In the genomic region with DNA sequence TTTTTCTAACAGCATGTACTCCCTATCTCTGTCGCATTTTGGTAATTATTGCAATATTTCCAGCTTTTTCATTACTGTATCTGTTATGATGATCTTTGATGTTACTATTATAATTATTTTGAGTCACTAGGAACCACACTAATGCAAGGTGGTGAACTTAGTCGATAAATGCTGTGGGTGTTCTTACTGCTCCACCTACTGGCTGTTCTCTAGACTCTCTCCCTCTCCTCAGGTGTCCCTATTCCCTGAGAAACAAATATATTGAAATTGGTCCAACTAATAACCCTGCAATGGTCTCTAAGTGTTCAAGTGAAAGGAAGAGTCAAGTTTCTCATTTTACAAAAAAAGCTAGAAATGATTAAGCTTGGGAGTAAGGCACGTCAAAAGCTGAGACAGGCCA, we compare ENCODE assay signal across 7 cellular contexts. TPM values are rescaled to one million over a fixed set of nuclear protein-coding genes. Genes with fewer than 3 reads are reported as not detected.
A peak's percentile ranks its signal among the peaks of the same experiment; 100 is the strongest.
DNase-seq lines count a peak whose midpoint lies in the region; ATAC-seq and TF ChIP-seq lines count a peak whose summit lies in the region.

No MANE protein-coding gene starts in this region.

- H3K27me3 Mint-ChIP-seq in CD4-positive, alpha-beta memory T cell = no peaks in the 10 kb centered on the region

- H4K20me1 ChIP-seq in SK-N-SH (ENCODE audit: insufficient read depth) = no peaks in the 10 kb centered on the region; the same call in 1 of the 2 replicates

- H3K4me3 Mint-ChIP-seq in CD4-positive, alpha-beta memory T cell = no peak overlapping the region

- POLR2A ChIA-PET in SK-N-SH (lab: Yijun Ruan, JAX) = interaction anchor here (2.0 kb wide), 1 partner anchor 11 kb away, joined by 9 read pairs; the partner anchor contains the start of gene ARL14EP
- POLR2A ChIA-PET in CD4-positive, alpha-beta memory T cell (lab: Charles Lee; ENCODE audit: partially characterized antibody) = interaction anchor here (2.4 kb wide), 1 partner anchor 10 kb away, joined by 11 read pairs; the partner anchor contains the start of gene ARL14EP

- no peak for DNase-seq in GM13976 (ENCODE audit: low spot score)
- DNase-seq in SK-N-SH = peak; percentile 9
- DNase-seq in iPS-NIHi7 (ENCODE audit: extremely low spot score) = peak; percentile 25
- DNase-seq in CD4-positive, alpha-beta memory T cell = no peak
- DNase-seq in NCI-H1417 treated with DMSO at 0.1 percent for 48 hours (lab: John Stamatoyannopoulos, UW) = no peak
- DNase-seq in inferior parietal cortex (ENCODE audit: extremely low spot score) = no peak

- in situ Hi-C loops in GM13976 (cut with MboI; ENCODE audit: low sequenced_read_pairs, unreplicated experiment) = no loop called here

- H3K9me2 ChIP-seq in SK-N-SH = no peaks in the 10 kb centered on the region

- H3K27me3 ChIP-seq in SK-N-SH (ENCODE audit: insufficient read depth) = no peaks in the 10 kb centered on the region
- no peaks in the 10 kb centered on the region for H3K27me3 ChIP-seq in CD4-positive, alpha-beta memory T cell (ENCODE audit: insufficient read depth, low read length)

- TF ChIP-seq CTCF in GM13976 (IDR thresholded peaks at IDR 0.05; ENCODE audit: borderline replicate concordance, control extremely low read depth, extremely low read depth, insufficient read depth, missing control alignments) = peak; percentile 29
- TF ChIP-seq CTCF in SK-N-SH (IDR thresholded peaks at IDR 0.05) = peak; percentile 67

- H3K79me2 ChIP-seq in SK-N-SH (ENCODE audit: insufficient read depth) = peaks cover 41% of the 10 kb centered on the region

- no peak overlapping the region for H3K27ac ChIP-seq in SK-N-SH (ENCODE audit: low read depth in 2 of 2, low read length in 1 of 2)
- no peak overlapping the region for H3K27ac ChIP-seq in CD4-positive, alpha-beta memory T cell (ENCODE audit: low read depth, low read length)

- CTCF ChIA-PET in SK-N-SH (lab: Yijun Ruan, JAX) = interaction anchor here (0.6 to 2.5 kb wide), 11 partner anchors 8 to 593 kb away, joined by 3 to 14 read pairs (median 4); partner anchors contain the start of gene ARL14EP
- CTCF ChIA-PET in CD4-positive, alpha-beta memory T cell (lab: Charles Lee; ENCODE audit: partially characterized antibody) = interaction anchor here (0.7 to 3.2 kb wide), 8 partner anchors 11 to 204 kb away, joined by 3 to 10 read pairs (median 4); partner anchors contain the start of gene ARL14EP

- H3K4me1 Mint-ChIP-seq in CD4-positive, alpha-beta memory T cell = peaks cover 20 to 37% (median 24%) of the 10 kb centered on the region in 4 donors

- H2AFZ ChIP-seq in SK-N-SH (ENCODE audit: low read depth) = no peak overlapping the region

- H3K4me2 ChIP-seq in SK-N-SH = no peak overlapping the region

- H3K36me3 ChIP-seq in SK-N-SH (replicated peaks in 1 of 2; ENCODE audit: control insufficient read depth in 1 of 2, insufficient read depth in 2 of 2, low read length in 1 of 2) = peaks cover 65 to 81% of the 10 kb centered on the region in 2 experiments
- peaks cover 56% of the 10 kb centered on the region for H3K36me3 ChIP-seq in CD4-positive, alpha-beta memory T cell (ENCODE audit: insufficient read depth, low read length)

- no peaks in the 10 kb centered on the region for H3K9me3 Mint-ChIP-seq in CD4-positive, alpha-beta memory T cell

- peaks cover 0 to 10% of the 10 kb centered on the region in 2 experiments; a peak in 2 of 4 replicates for H3K4me1 ChIP-seq in SK-N-SH (ENCODE audit: control insufficient read depth in 1 of 2, insufficient read depth in 2 of 2, low read depth in 1 of 2, low read length in 1 of 2)
- H3K4me1 ChIP-seq in CD4-positive, alpha-beta memory T cell (ENCODE audit: insufficient read depth, low read length) = peaks cover 21% of the 10 kb centered on the region

- intact Hi-C loops in CD4-positive, alpha-beta memory T cell (cut with micrococcal nuclease) = no loop called here

- peak overlapping the region in 3 of 7 donors; percentile 7 to 72 (median 70) for H3K27ac Mint-ChIP-seq in CD4-positive, alpha-beta memory T cell

- no peak for TF ChIP-seq EP300 in SK-N-SH (IDR thresholded peaks at IDR 0.05; ENCODE audit: borderline replicate concordance in 1 of 2, low read depth in 1 of 2, low read length in 1 of 2)

- WGBS in SK-N-SH (ENCODE audit: low lambda C conversion rate) = 86% methylated on average over 3 of the region's 3 CpGs

- no peaks in the 10 kb centered on the region for H3F3A ChIP-seq in SK-N-SH (replicated peaks; ENCODE audit: insufficient read depth)

- no peak overlapping the region for H3K9ac ChIP-seq in SK-N-SH

- peak; percentile 58 for ATAC-seq in HG02571 (IDR thresholded peaks at IDR 0.05; ENCODE audit: unreplicated experiment)

- H3K36me3 Mint-ChIP-seq in CD4-positive, alpha-beta memory T cell = peaks cover 52 to 64% of the 10 kb centered on the region in 2 donors

- H3K4me3 ChIP-seq in SK-N-SH (ENCODE audit: low read depth in 2 of 2, low read length in 1 of 2) = no peak overlapping the region
- H3K4me3 ChIP-seq in CD4-positive, alpha-beta memory T cell (ENCODE audit: low read length in 2 of 2) = no peak overlapping the region

- TF ChIP-seq RAD21 in SK-N-SH (IDR thresholded peaks at IDR 0.05; ENCODE audit: low read length) = peak; percentile 44

- H3K9me3 ChIP-seq in SK-N-SH = no peaks in the 10 kb centered on the region
- no peaks in the 10 kb centered on the region for H3K9me3 ChIP-seq in CD4-positive, alpha-beta memory T cell (ENCODE audit: control insufficient read depth in 1 of 2, low read length in 2 of 2)

TF ChIP-seq in SK-N-SH, 30 proteins besides CTCF, POLR2A, EP300 and RAD21:
- TF ChIP-seq, protein P1, sequence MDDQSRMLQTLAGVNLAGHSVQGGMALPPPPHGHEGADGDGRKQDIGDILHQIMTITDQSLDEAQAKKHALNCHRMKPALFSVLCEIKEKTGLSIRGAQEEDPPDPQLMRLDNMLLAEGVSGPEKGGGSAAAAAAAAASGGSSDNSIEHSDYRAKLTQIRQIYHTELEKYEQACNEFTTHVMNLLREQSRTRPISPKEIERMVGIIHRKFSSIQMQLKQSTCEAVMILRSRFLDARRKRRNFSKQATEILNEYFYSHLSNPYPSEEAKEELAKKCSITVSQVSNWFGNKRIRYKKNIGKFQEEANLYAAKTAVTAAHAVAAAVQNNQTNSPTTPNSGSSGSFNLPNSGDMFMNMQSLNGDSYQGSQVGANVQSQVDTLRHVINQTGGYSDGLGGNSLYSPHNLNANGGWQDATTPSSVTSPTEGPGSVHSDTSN (IDR thresholded peaks at IDR 0.05) = no peak
- peak; percentile 16; the same call in 1 of the 2 replicates for TF ChIP-seq SMC3 (IDR thresholded peaks at IDR 0.05; ENCODE audit: low read depth, low read length)
- no peak for TF ChIP-seq SIN3A (IDR thresholded peaks at IDR 0.05; ENCODE audit: borderline replicate concordance, low read depth, low read length)
- no peak for TF ChIP-seq EZH2phosphoT487 (IDR thresholded peaks at IDR 0.05; ENCODE audit: borderline replicate concordance, low read depth)
- no peak for TF ChIP-seq TEAD4 (IDR thresholded peaks at IDR 0.05; ENCODE audit: borderline replicate concordance, insufficient read depth)
- TF ChIP-seq USF1 (IDR thresholded peaks at IDR 0.05; ENCODE audit: borderline replicate concordance, low read depth) = no peak
- TF ChIP-seq, protein P2, sequence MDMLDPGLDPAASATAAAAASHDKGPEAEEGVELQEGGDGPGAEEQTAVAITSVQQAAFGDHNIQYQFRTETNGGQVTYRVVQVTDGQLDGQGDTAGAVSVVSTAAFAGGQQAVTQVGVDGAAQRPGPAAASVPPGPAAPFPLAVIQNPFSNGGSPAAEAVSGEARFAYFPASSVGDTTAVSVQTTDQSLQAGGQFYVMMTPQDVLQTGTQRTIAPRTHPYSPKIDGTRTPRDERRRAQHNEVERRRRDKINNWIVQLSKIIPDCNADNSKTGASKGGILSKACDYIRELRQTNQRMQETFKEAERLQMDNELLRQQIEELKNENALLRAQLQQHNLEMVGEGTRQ (IDR thresholded peaks at IDR 0.05; ENCODE audit: borderline replicate concordance, low read depth, low read length) = no peak
TF ChIP-seq in SK-N-SH: peak in this region for 1.

RNA-seq across cellular contexts. Expression of gene ARL14EP, which starts 10.5 kb away (rescaled TPM):
- 7.0 and 11.2 TPM in 2 replicates for polyA plus RNA-seq in SK-N-SH (2012; rRNA removed)
- polyA plus RNA-seq in SK-N-SH (2012; cell fraction: cytosol; rRNA removed) = 12.6 and 15.5 TPM in 2 replicates
- 4.7 and 12.3 TPM in 2 replicates for polyA plus RNA-seq in SK-N-SH (2012; cell fraction: nucleus; rRNA removed)
- 10 to 100 TPM; 44.3 to 50.1 TPM for total RNA-seq in CD4-positive, alpha-beta memory T cell
- 10 to 100 TPM; 83.6 to 86.7 TPM for polyA plus RNA-seq in CD4-positive, alpha-beta memory T cell

Comparison
In these comparisons a context has a peak if more than half of its experiments do, and no peak if none do; other contexts are left out.
1. DNase-seq: peak in SK-N-SH (single experiment) and iPS-NIHi7 (single experiment); none in GM13976 (single experiment), CD4-positive, alpha-beta memory T cell (0 of 5), NCI-H1417 treated with DMSO at 0.1 percent for 48 hours (single experiment) and inferior parietal cortex (single experiment).
2. RNA of gene ARL14EP, which starts 10.5 kb away (polyA plus RNA-seq): 83.6 to 86.7 TPM in CD4-positive, alpha-beta memory T cell; 4.7 to 15.5 TPM in SK-N-SH; every median in the first group is over 4 times any median in the second.